In the genomic region with DNA sequence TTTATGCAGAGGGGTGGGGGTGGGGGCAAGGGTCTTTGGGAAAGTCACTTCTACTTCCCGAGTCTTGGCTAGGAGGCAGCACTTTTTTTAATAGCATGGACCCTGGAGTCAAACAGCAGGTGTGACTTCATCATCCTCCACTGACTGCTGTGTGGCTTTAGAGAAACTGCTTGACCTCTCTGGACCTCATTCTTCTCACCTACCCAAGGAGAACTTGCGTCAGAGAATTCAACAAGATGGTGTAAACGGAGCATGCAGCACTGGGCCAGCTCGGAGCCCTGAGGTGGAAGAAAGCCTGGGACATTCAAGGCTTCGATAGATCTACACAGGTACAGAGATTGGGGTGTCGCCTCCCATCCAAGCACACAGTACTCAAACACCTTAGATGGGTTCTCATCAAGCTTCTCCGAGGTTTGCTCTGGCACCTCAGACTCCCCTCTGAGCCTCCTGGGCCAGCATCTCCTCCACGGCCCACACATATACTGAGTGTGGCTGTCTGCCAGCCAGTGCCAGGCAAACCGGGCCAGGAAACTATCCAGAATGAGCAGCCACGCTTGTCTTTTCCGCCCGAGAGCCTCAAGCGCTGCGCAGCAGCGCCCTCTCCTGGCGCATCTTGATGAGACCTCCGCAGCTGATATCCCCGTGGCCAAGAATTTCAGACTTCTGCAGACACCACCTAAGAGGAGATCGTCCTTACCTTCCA, we compare ENCODE assay signal across 1 cellular context.
A peak's percentile ranks its signal among the peaks of the same experiment; 100 is the strongest.
TF ChIP-seq lines count a peak whose summit lies in the region.

No MANE protein-coding gene starts in this region.

TF ChIP-seq in H1, 55 proteins besides CTCF, POLR2A, EP300 and RAD21:
- TF ChIP-seq SP4 (IDR thresholded peaks at IDR 0.05; ENCODE audit: low read length) (no peak), JUND (IDR thresholded peaks at IDR 0.05; ENCODE audit: low read length) (0 out of 2 replicates have a peak, but pooled peaks have one; percentile 31)
TF ChIP-seq in H1: peak in this region for 1.
